Comparison of ENCODE assay signal across 29 cellular contexts in genomic region chr4:153532636-153533035, GRCh38.
A peak's percentile ranks its signal among the peaks of the same experiment; 100 is the strongest.
DNase-seq lines count a peak whose midpoint lies in the region; ATAC-seq lines count a peak whose summit lies in the region.
"Had no signal": no experiment of that assay in that cellular context is flagged by ENCODE, and none has a peak within 500 bp of the region (broad histone marks: within the 10 kb centered on the region; RNA-seq: fewer than 3 reads in every experiment).

No MANE protein-coding gene starts in this region.

- no peaks in the 10 kb centered on the region for H3K9me3 ChIP-seq in naive thymus-derived CD4-positive, alpha-beta T cell (ENCODE audit: control insufficient read depth in 2 of 3, low read length in 3 of 3)
- H3K9me3 ChIP-seq: ascending aorta, colonic mucosa, thoracic aorta, vagina had no signal

- H3K36me3 ChIP-seq in naive thymus-derived CD4-positive, alpha-beta T cell (ENCODE audit: control insufficient read depth in 2 of 3, insufficient read depth in 3 of 3, low read length in 3 of 3) = no peaks in the 10 kb centered on the region
- H3K36me3 ChIP-seq: ascending aorta, cardiac muscle cell, colonic mucosa, thoracic aorta, vagina had no signal

- peak overlapping the region; percentile 22 for H3K27ac ChIP-seq in naive thymus-derived CD4-positive, alpha-beta T cell (ENCODE audit: low read depth, low read length)
- H3K27ac ChIP-seq: ascending aorta, cardiac muscle cell, colonic mucosa, epithelial cell of prostate, SK-N-MC, thoracic aorta, vagina had no signal

- peaks cover 99% of the 10 kb centered on the region for H3K4me1 Mint-ChIP-seq in stimulated activated naive CD8-positive, alpha-beta T cell treated with anti-CD3 and anti-CD28 coated beads, Interleukin-15, Interleukin-2, amounts not matched to agents 100 ng/mL and 50 ng/mL, for 24 hours (ENCODE audit: low read depth)
- peaks cover 96% of the 10 kb centered on the region for H3K4me1 Mint-ChIP-seq in activated naive CD8-positive, alpha-beta T cell treated with anti-CD3 and anti-CD28 coated beads, Interleukin-2, amount 50 U/mL, for 24 hours
- H3K4me1 Mint-ChIP-seq in naive thymus-derived CD4-positive, alpha-beta T cell = peaks cover 74 to 100% (median 97%) of the 10 kb centered on the region in 7 donors

- DNase-seq in stimulated activated naive CD8-positive, alpha-beta T cell treated with anti-CD3 and anti-CD28 coated beads, Interleukin-15, Interleukin-2, amounts not matched to agents 100 U/mL and 50 U/mL, for 24 hours = no peak
- no peak for DNase-seq in activated naive CD8-positive, alpha-beta T cell treated with anti-CD3 and anti-CD28 coated beads, Interleukin-2, amount 50 U/mL, for 24 hours
- DNase-seq in naive thymus-derived CD4-positive, alpha-beta T cell = no peak
- no peak for DNase-seq in stimulated activated CD4-positive, alpha-beta T cell treated with anti-CD3 and anti-CD28 coated beads, Interleukin-4, amount 100 ng/mL, for 1 hour
- no peak for DNase-seq in stimulated activated CD4-positive, alpha-beta T cell treated with anti-CD3 and anti-CD28 coated beads, Interleukin-2, amount 100 ng/mL, for 48 hours
- DNase-seq: activated CD4-positive, alpha-beta T cell treated with anti-CD3 and anti-CD28 coated beads, Interleukin-2, amount 50 U/mL, for 48 hours; activated CD4-positive, CD25-positive, alpha-beta regulatory T cell; activated CD8-positive, alpha-beta memory T cell treated with anti-CD3 and anti-CD28 coated beads, Interleukin-2, amount 50 U/mL, for 48 hours; activated naive CD8-positive, alpha-beta T cell treated with anti-CD3 and anti-CD28 coated beads, Interleukin-2, amount 10 ng/mL, durations not matched to agents 7 days and 5 days; colonic mucosa; effector CD8-positive, alpha-beta T cell; H9; Karpas-422; left ventricle myocardium superior; NCI-H2029 treated with DMSO at 0.1 percent for 48 hours; NCI-H2227 treated with DMSO at 0.1 percent for 48 hours; NCI-H526; NK-92 treated with Interleukin-12 subunit alpha and Interleukin-12 subunit beta, amount 100 ng/mL, for 24 hours; PC-3; stimulated activated naive CD4-positive, alpha-beta T cell treated with Interleukin-2 at 50 U/mL for 16 hours had no signal

- no peak for ATAC-seq in stimulated activated naive CD8-positive, alpha-beta T cell treated with anti-CD3 and anti-CD28 coated beads, Interleukin-15, Interleukin-2, amounts not matched to agents 100 U/mL and 50 U/mL, for 24 hours
- no peak for ATAC-seq in activated naive CD8-positive, alpha-beta T cell treated with anti-CD3 and anti-CD28 coated beads, Interleukin-2, amount 50 U/mL, for 24 hours
- no peak for ATAC-seq in naive thymus-derived CD4-positive, alpha-beta T cell
- no peak for ATAC-seq in GM19397 (IDR thresholded peaks at IDR 0.05; ENCODE audit: unreplicated experiment)
- ATAC-seq: left ventricle myocardium superior, PC-3 had no signal

- POLR2A ChIA-PET in naive thymus-derived CD4-positive, alpha-beta T cell (lab: Charles Lee) = interaction anchor here (0.6 to 13.5 kb wide), 3 partner anchors 10 to 85 kb away, joined by 3 to 122 read pairs (median 8); partner anchors contain the start of gene TMEM131L

- H3K9me3 Mint-ChIP-seq in stimulated activated naive CD8-positive, alpha-beta T cell treated with anti-CD3 and anti-CD28 coated beads, Interleukin-15, Interleukin-2, amounts not matched to agents 100 ng/mL and 50 ng/mL, for 24 hours = no peaks in the 10 kb centered on the region
- no peaks in the 10 kb centered on the region for H3K9me3 Mint-ChIP-seq in activated naive CD8-positive, alpha-beta T cell treated with anti-CD3 and anti-CD28 coated beads, Interleukin-2, amount 50 U/mL, for 24 hours
- H3K9me3 Mint-ChIP-seq in naive thymus-derived CD4-positive, alpha-beta T cell = peaks cover 0 to 1% (median 0%) of the 10 kb centered on the region in 11 donors
- H3K9me3 Mint-ChIP-seq: activated naive CD8-positive, alpha-beta T cell treated with anti-CD3 and anti-CD28 coated beads, Interleukin-2, amount 10 ng/mL, durations not matched to agents 7 days and 5 days; CD14-positive monocyte; H9 had no signal

- H3K36me3 Mint-ChIP-seq in stimulated activated naive CD8-positive, alpha-beta T cell treated with anti-CD3 and anti-CD28 coated beads, Interleukin-15, Interleukin-2, amounts not matched to agents 100 ng/mL and 50 ng/mL, for 24 hours (ENCODE audit: low read depth) = peaks cover 43% of the 10 kb centered on the region
- peaks cover 21% of the 10 kb centered on the region for H3K36me3 Mint-ChIP-seq in activated naive CD8-positive, alpha-beta T cell treated with anti-CD3 and anti-CD28 coated beads, Interleukin-2, amount 50 U/mL, for 24 hours (ENCODE audit: low read depth)
- peaks cover 0 to 21% (median 11%) of the 10 kb centered on the region in 5 donors for H3K36me3 Mint-ChIP-seq in naive thymus-derived CD4-positive, alpha-beta T cell

- H3K4me3 Mint-ChIP-seq in stimulated activated naive CD8-positive, alpha-beta T cell treated with anti-CD3 and anti-CD28 coated beads, Interleukin-15, Interleukin-2, amounts not matched to agents 100 ng/mL and 50 ng/mL, for 24 hours = no peak overlapping the region
- no peak overlapping the region for H3K4me3 Mint-ChIP-seq in activated naive CD8-positive, alpha-beta T cell treated with anti-CD3 and anti-CD28 coated beads, Interleukin-2, amount 50 U/mL, for 24 hours
- peak overlapping the region in 5 of 10 donors; percentile 16 to 89 (median 52) for H3K4me3 Mint-ChIP-seq in naive thymus-derived CD4-positive, alpha-beta T cell
- H3K4me3 Mint-ChIP-seq: CD14-positive monocyte, H9 had no signal

- peaks cover 56 to 90% of the 10 kb centered on the region in 2 donors for H3K4me1 ChIP-seq in naive thymus-derived CD4-positive, alpha-beta T cell (ENCODE audit: control insufficient read depth in 2 of 2, insufficient read depth in 2 of 2, low read length in 2 of 2)
- H3K4me1 ChIP-seq: colonic mucosa had no signal

- intact Hi-C loops in naive thymus-derived CD4-positive, alpha-beta T cell (cut with micrococcal nuclease) = no loop called here

- peak overlapping the region; percentile 84 for H3K27ac Mint-ChIP-seq in stimulated activated naive CD8-positive, alpha-beta T cell treated with anti-CD3 and anti-CD28 coated beads, Interleukin-15, Interleukin-2, amounts not matched to agents 100 ng/mL and 50 ng/mL, for 24 hours
- peak overlapping the region; percentile 25 for H3K27ac Mint-ChIP-seq in activated naive CD8-positive, alpha-beta T cell treated with anti-CD3 and anti-CD28 coated beads, Interleukin-2, amount 50 U/mL, for 24 hours
- peak overlapping the region in 8 of 9 donors; percentile 49 to 98 (median 91) for H3K27ac Mint-ChIP-seq in naive thymus-derived CD4-positive, alpha-beta T cell
- H3K27ac Mint-ChIP-seq: CD14-positive monocyte, H9 had no signal

- H3K27me3 Mint-ChIP-seq in stimulated activated naive CD8-positive, alpha-beta T cell treated with anti-CD3 and anti-CD28 coated beads, Interleukin-15, Interleukin-2, amounts not matched to agents 100 ng/mL and 50 ng/mL, for 24 hours = no peaks in the 10 kb centered on the region
- H3K27me3 Mint-ChIP-seq in activated naive CD8-positive, alpha-beta T cell treated with anti-CD3 and anti-CD28 coated beads, Interleukin-2, amount 50 U/mL, for 24 hours = no peaks in the 10 kb centered on the region
- H3K27me3 Mint-ChIP-seq in naive thymus-derived CD4-positive, alpha-beta T cell = no peaks in the 10 kb centered on the region
- H3K27me3 Mint-ChIP-seq: activated naive CD8-positive, alpha-beta T cell treated with anti-CD3 and anti-CD28 coated beads, Interleukin-2, amount 10 ng/mL, durations not matched to agents 7 days and 5 days had no signal

- no peak overlapping the region for H3K4me3 ChIP-seq in naive thymus-derived CD4-positive, alpha-beta T cell (ENCODE audit: low read length)
- H3K4me3 ChIP-seq: ascending aorta, cardiac muscle cell, colonic mucosa, SK-N-MC, thoracic aorta, vagina had no signal

- CTCF ChIA-PET in naive thymus-derived CD4-positive, alpha-beta T cell (lab: Charles Lee) = interaction anchor here (0.7 to 1.1 kb wide), 4 partner anchors 29 to 385 kb away, joined by 3 to 5 read pairs (median 3); no protein-coding TSS in a partner anchor

- no peaks in the 10 kb centered on the region for H3K27me3 ChIP-seq in naive thymus-derived CD4-positive, alpha-beta T cell (ENCODE audit: control insufficient read depth in 2 of 2, insufficient read depth in 2 of 2, low read length in 2 of 2)
- H3K27me3 ChIP-seq: ascending aorta, cardiac muscle cell, colonic mucosa, vagina had no signal

Comparison
In these comparisons a context has a peak if more than half of its experiments do, and no peak if none do; other contexts are left out.
1. H3K27ac Mint-ChIP-seq: peak in every context shown above with its lines; median percentile 91 in naive thymus-derived CD4-positive, alpha-beta T cell; 84 in stimulated activated naive CD8-positive, alpha-beta T cell treated with anti-CD3 and anti-CD28 coated beads, Interleukin-15, Interleukin-2, amounts not matched to agents 100 ng/mL and 50 ng/mL, for 24 hours; 25 in activated naive CD8-positive, alpha-beta T cell treated with anti-CD3 and anti-CD28 coated beads, Interleukin-2, amount 50 U/mL, for 24 hours.